In genomic region chr2:151238527-151239487, GRCh38 we compare ENCODE assay signal across 8 cellular contexts. TPM values are rescaled to one million over a fixed set of nuclear protein-coding genes. Genes with fewer than 3 reads are reported as not detected.
A peak's percentile ranks its signal among the peaks of the same experiment; 100 is the strongest.
DNase-seq lines count a peak whose midpoint lies in the region; FAIRE-seq and TF ChIP-seq lines count a peak whose summit lies in the region.

No MANE protein-coding gene starts in this region.

- H3K79me2 ChIP-seq in Loucy (ENCODE audit: insufficient read depth, low read length): no peaks in the 10 kb centered on the region

- H4K20me1 ChIP-seq in Loucy (ENCODE audit: insufficient read depth, low read length, poor library complexity, severe bottlenecking): no peaks in the 10 kb centered on the region

- H3K27me3 ChIP-seq in H7 (ENCODE audit: control insufficient read depth, insufficient read depth, low read length) (no peaks in the 10 kb centered on the region), Loucy (ENCODE audit: insufficient read depth, low read length, poor library complexity, severe bottlenecking) (no peaks in the 10 kb centered on the region), skeletal muscle satellite cell (ENCODE audit: control insufficient read depth, insufficient read depth, low read length) (no peaks in the 10 kb centered on the region)

- H3K4me2 ChIP-seq in Loucy (ENCODE audit: low read depth, low read length, poor library complexity, severe bottlenecking) (no peak overlapping the region), skeletal muscle satellite cell (ENCODE audit: low read length) (peak overlapping the region; percentile 7)

- H3K9ac ChIP-seq in Loucy (ENCODE audit: low read depth, low read length, poor library complexity, severe bottlenecking): no peak overlapping the region
- no peak overlapping the region for H3K9ac ChIP-seq in skeletal muscle satellite cell (ENCODE audit: low read depth, low read length)

- H2AFZ ChIP-seq in Loucy (ENCODE audit: low read length): peak overlapping the region; percentile 25; the same call in 1 of the 2 replicates

- in situ Hi-C loops in astrocyte of the cerebellum (cut with HindIII; ENCODE audit: low sequenced_read_pairs): no loop called here

- no peaks in the 10 kb centered on the region for H3K9me3 ChIP-seq in Loucy (ENCODE audit: insufficient read depth, low read depth, low read length)
- H3K9me3 ChIP-seq in skeletal muscle satellite cell (replicated peaks; ENCODE audit: low read length): no peaks in the 10 kb centered on the region

- H3K36me3 ChIP-seq in H7 (replicated peaks; ENCODE audit: control insufficient read depth, insufficient read depth, low read length) (no peaks in the 10 kb centered on the region), Loucy (ENCODE audit: insufficient read depth, low read length) (no peaks in the 10 kb centered on the region), skeletal muscle satellite cell (ENCODE audit: insufficient read depth, low read length) (no peaks in the 10 kb centered on the region)

- FAIRE-seq in RCC 7860 (lab: Jason Lieb, UNC): peak; percentile 76

- H3K4me3 ChIP-seq in H7 (ENCODE audit: insufficient read depth, low read depth, low read length) (no peak overlapping the region), Loucy (ENCODE audit: low read length, poor library complexity, severe bottlenecking) (no peak overlapping the region), astrocyte of the cerebellum (ENCODE audit: low read depth, low read length) (no peak overlapping the region), skeletal muscle satellite cell (ENCODE audit: low read length) (no peak overlapping the region)

- TF ChIP-seq CTCF in Loucy (conservative IDR thresholded peaks at IDR 0.05; ENCODE audit: low read length) (peak; percentile 94), astrocyte of the cerebellum (IDR thresholded peaks at IDR 0.05; ENCODE audit: low read depth, low read length, missing control alignments) (peak; percentile 72)

- H3K9me2 ChIP-seq in Loucy (replicated peaks; ENCODE audit: low read depth, low read length): no peaks in the 10 kb centered on the region

- H3K4me1 ChIP-seq in Loucy (ENCODE audit: insufficient read depth, low read length, poor library complexity, severe bottlenecking): peaks cover 14% of the 10 kb centered on the region
- H3K4me1 ChIP-seq in skeletal muscle satellite cell (ENCODE audit: control insufficient read depth, insufficient read depth, low read length): peaks cover 12% of the 10 kb centered on the region

- no peaks in the 10 kb centered on the region for H3F3A ChIP-seq in Loucy (ENCODE audit: low read depth)

- DNase-seq in activated gamma-delta T cell treated with Interleukin-2 at 50 U/mL for 16 hours (peak; percentile 12), activated gamma-delta T cell (lab: John Stamatoyannopoulos, UW) (no peak), H7 (peak; percentile 61), RCC 7860 (ENCODE audit: low spot score) (peak; percentile 49), astrocyte of the cerebellum (ENCODE audit: low read depth) (peak; percentile 71), iPS-NIHi11 (ENCODE audit: low spot score) (peak; percentile 59)

RNA-seq across cellular contexts. Expression of gene RBM43, which starts 22.9 kb away (rescaled TPM):
- 0.59 and 4.1 TPM in 2 replicates for total RNA-seq in H7 (2014; rRNA removed; shearing (Covaris generic))
- 2.8 and 5.0 TPM in 2 replicates for total RNA-seq in skeletal muscle satellite cell (2012; rRNA removed)

RNA-seq across cellular contexts. Expression of gene NMI, which starts 50.7 kb away (rescaled TPM):
- 2.0 and 2.8 TPM in 2 replicates for total RNA-seq in H7 (2014; rRNA removed; shearing (Covaris generic))
- total RNA-seq in skeletal muscle satellite cell (2012; rRNA removed): 6.6 and 6.8 TPM in 2 replicates
